ENCODE assay signal across 11 cellular contexts in the genomic region with DNA sequence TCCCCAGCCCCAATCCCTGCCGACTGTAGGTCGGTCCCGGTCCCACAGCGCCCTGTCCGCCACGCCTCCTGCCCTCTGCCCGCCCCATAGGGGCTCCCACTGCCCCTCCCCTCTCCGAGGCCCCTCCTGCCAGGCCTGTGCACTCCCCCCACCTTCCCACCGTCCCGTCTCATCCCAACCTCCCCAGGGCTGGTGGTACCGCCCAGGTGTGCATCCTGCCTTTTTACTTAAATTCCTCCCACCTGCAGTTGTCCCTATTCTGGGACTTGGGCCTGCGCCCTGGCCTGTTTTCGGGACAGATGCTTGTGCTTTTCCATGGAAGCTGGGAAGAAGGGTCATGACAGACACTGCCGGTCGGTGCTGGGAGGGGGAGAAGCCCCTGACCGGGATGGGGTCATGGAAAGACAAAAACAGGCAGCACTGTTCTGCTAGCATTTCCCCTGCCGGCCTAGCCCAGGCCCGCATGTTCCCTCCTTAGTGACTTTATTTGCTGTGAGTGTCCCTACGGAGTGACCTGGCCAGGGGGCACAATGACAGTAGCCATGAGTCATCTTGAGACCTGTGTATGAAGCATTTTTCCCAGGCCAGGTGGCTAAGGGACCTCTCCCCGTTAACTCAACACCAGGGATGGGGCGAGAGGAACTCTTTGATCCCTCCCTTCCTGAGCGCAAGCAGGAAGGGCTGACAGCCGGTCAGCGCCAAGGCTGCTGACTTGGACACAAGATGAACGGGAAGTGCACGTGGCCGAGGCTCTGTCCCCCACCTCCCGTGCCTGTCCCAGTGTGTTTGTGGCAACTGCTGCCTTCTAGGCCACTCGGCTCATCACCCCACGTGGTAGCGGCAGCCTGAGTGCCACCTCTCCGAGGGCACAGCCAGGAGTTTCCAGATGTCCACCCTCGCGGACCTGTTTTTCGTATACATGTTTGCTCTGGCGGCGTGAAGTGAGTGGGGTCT. TPM values are rescaled to one million over a fixed set of nuclear protein-coding genes. Genes with fewer than 3 reads are reported as not detected.
DNase-seq lines count a peak whose midpoint lies in the region; ATAC-seq and TF ChIP-seq lines count a peak whose summit lies in the region.
"Had no signal": no experiment of that assay in that cellular context is flagged by ENCODE, and none has a peak within 500 bp of the region (broad histone marks: within the 10 kb centered on the region; RNA-seq: fewer than 3 reads in every experiment).

No MANE protein-coding gene starts in this region.

- no peak for ATAC-seq in CD4-positive, CD25-positive, alpha-beta regulatory T cell (ENCODE audit: low read depth in 2 of 2)
- ATAC-seq in gastroesophageal sphincter (peak; percentile 44), GM21360 (IDR thresholded peaks at IDR 0.05; ENCODE audit: unreplicated experiment) (no peak), GM21528 (IDR thresholded peaks at IDR 0.05; ENCODE audit: low FRiP score, unreplicated experiment) (no peak), GM21390 (IDR thresholded peaks at IDR 0.05; ENCODE audit: unreplicated experiment) (no peak)
- peak in 1 of 2 donors; percentile 61 for ATAC-seq in natural killer cell treated with Interleukin-12 subunit alpha and Interleukin-12 subunit beta and Interleukin-15 and Interleukin-18, amount 100 ng/mL, for 72 hours

- H3K36me3 Mint-ChIP-seq in CD4-positive, CD25-positive, alpha-beta regulatory T cell = no peaks in the 10 kb centered on the region
- H3K36me3 Mint-ChIP-seq in natural killer cell treated with Interleukin-12 subunit alpha and Interleukin-12 subunit beta and Interleukin-15 and Interleukin-18, amount 100 ng/mL, for 72 hours = no peaks in the 10 kb centered on the region

- no peaks in the 10 kb centered on the region for H3K9me3 ChIP-seq in CD4-positive, CD25-positive, alpha-beta regulatory T cell (ENCODE audit: control insufficient read depth in 2 of 2, low read length in 2 of 2)
- H3K9me3 ChIP-seq in Loucy (ENCODE audit: insufficient read depth, low read depth, low read length) (no peaks in the 10 kb centered on the region), gastroesophageal sphincter (no peaks in the 10 kb centered on the region)

- H4K20me1 ChIP-seq in Loucy (ENCODE audit: insufficient read depth, low read length, poor library complexity, severe bottlenecking) = no peaks in the 10 kb centered on the region

- no peaks in the 10 kb centered on the region for H3F3A ChIP-seq in Loucy (ENCODE audit: low read depth)

- H3K9me2 ChIP-seq in Loucy (replicated peaks; ENCODE audit: low read depth, low read length) = no peaks in the 10 kb centered on the region

- no peaks in the 10 kb centered on the region for H3K36me3 ChIP-seq in CD4-positive, CD25-positive, alpha-beta regulatory T cell (ENCODE audit: control insufficient read depth, insufficient read depth, low read length)
- H3K36me3 ChIP-seq in Loucy (ENCODE audit: insufficient read depth, low read length) = no peaks in the 10 kb centered on the region
- H3K36me3 ChIP-seq in gastroesophageal sphincter = no peaks in the 10 kb centered on the region

- H3K27me3 Mint-ChIP-seq in CD4-positive, CD25-positive, alpha-beta regulatory T cell = peaks cover 78% of the 10 kb centered on the region
- H3K27me3 Mint-ChIP-seq in natural killer cell treated with Interleukin-12 subunit alpha and Interleukin-12 subunit beta and Interleukin-15 and Interleukin-18, amount 100 ng/mL, for 72 hours = peaks cover 14 to 40% of the 10 kb centered on the region in 2 donors

- TF ChIP-seq POLR2A in gastroesophageal sphincter (IDR thresholded peaks at IDR 0.05) = no peak

- H3K4me3 Mint-ChIP-seq in CD4-positive, CD25-positive, alpha-beta regulatory T cell = peak overlapping the region in 3 of 4 donors; percentile 47 to 66 (median 58)
- peak overlapping the region; percentile 56 for H3K4me3 Mint-ChIP-seq in natural killer cell treated with Interleukin-12 subunit alpha and Interleukin-12 subunit beta and Interleukin-15 and Interleukin-18, amount 100 ng/mL, for 72 hours

- TF ChIP-seq CTCF in Loucy (conservative IDR thresholded peaks at IDR 0.05; ENCODE audit: low read length) = no peak
- TF ChIP-seq CTCF in gastroesophageal sphincter (IDR thresholded peaks at IDR 0.05) = peak in 1 of 4 experiments; percentile 13

- TF ChIP-seq EP300 in gastroesophageal sphincter (IDR thresholded peaks at IDR 0.05) = no peak

- H3K4me1 ChIP-seq in CD4-positive, CD25-positive, alpha-beta regulatory T cell (ENCODE audit: control insufficient read depth, insufficient read depth, low read length, poor library complexity, severe bottlenecking) = peaks cover 22% of the 10 kb centered on the region
- H3K4me1 ChIP-seq in Loucy (ENCODE audit: insufficient read depth, low read length, poor library complexity, severe bottlenecking) (no peaks in the 10 kb centered on the region), gastroesophageal sphincter (peaks cover 0 to 35% (median 5%) of the 10 kb centered on the region in 3 donors)

- H3K4me3 ChIP-seq in CD4-positive, CD25-positive, alpha-beta regulatory T cell (ENCODE audit: low read depth, low read length) = no peak overlapping the region
- H3K4me3 ChIP-seq in Loucy (ENCODE audit: low read length, poor library complexity, severe bottlenecking) = peak overlapping the region; percentile 72
- H3K4me3 ChIP-seq in gastroesophageal sphincter = peak overlapping the region in 1 of 2 donors; percentile 47

- 0 to 15% methylated on average over 4 of the region's 37 CpGs for whole genome bisulfite sequencing in gastroesophageal sphincter (ENCODE audit: low coverage in 1 of 2), 2 donors

- H3K27ac Mint-ChIP-seq in CD4-positive, CD25-positive, alpha-beta regulatory T cell = no peak overlapping the region
- H3K27ac Mint-ChIP-seq in natural killer cell treated with Interleukin-12 subunit alpha and Interleukin-12 subunit beta and Interleukin-15 and Interleukin-18, amount 100 ng/mL, for 72 hours = no peak overlapping the region

- H3K9me3 Mint-ChIP-seq in CD4-positive, CD25-positive, alpha-beta regulatory T cell = peaks cover 0 to 2% (median 0%) of the 10 kb centered on the region in 7 donors
- H3K9me3 Mint-ChIP-seq in natural killer cell treated with Interleukin-12 subunit alpha and Interleukin-12 subunit beta and Interleukin-15 and Interleukin-18, amount 100 ng/mL, for 72 hours = no peaks in the 10 kb centered on the region

- no peak overlapping the region for H3K27ac ChIP-seq in CD4-positive, CD25-positive, alpha-beta regulatory T cell (ENCODE audit: insufficient read depth, low read length, poor library complexity, severe bottlenecking)
- H3K27ac ChIP-seq in gastroesophageal sphincter = peak overlapping the region in 1 of 4 donors; percentile 55

- peak overlapping the region; percentile 82 for H3K9ac ChIP-seq in Loucy (ENCODE audit: low read depth, low read length, poor library complexity, severe bottlenecking)

- H3K4me1 Mint-ChIP-seq in CD4-positive, CD25-positive, alpha-beta regulatory T cell = peaks cover 0 to 25% (median 8%) of the 10 kb centered on the region in 4 donors
- peaks cover 0 to 15% of the 10 kb centered on the region in 2 donors for H3K4me1 Mint-ChIP-seq in natural killer cell treated with Interleukin-12 subunit alpha and Interleukin-12 subunit beta and Interleukin-15 and Interleukin-18, amount 100 ng/mL, for 72 hours (ENCODE audit: low read depth in 2 of 2)

- H3K27me3 ChIP-seq in CD4-positive, CD25-positive, alpha-beta regulatory T cell (ENCODE audit: control insufficient read depth, insufficient read depth, low read length) = peaks cover 8% of the 10 kb centered on the region
- no peaks in the 10 kb centered on the region for H3K27me3 ChIP-seq in Loucy (ENCODE audit: insufficient read depth, low read length, poor library complexity, severe bottlenecking)
- peaks cover 100% of the 10 kb centered on the region for H3K27me3 ChIP-seq in gastroesophageal sphincter

- peaks cover 23% of the 10 kb centered on the region; the same call in 1 of the 2 replicates for H3K79me2 ChIP-seq in Loucy (ENCODE audit: insufficient read depth, low read length)

- no peak for DNase-seq in CD4-positive, CD25-positive, alpha-beta regulatory T cell
- no peak for DNase-seq in natural killer cell treated with Interleukin-12 subunit alpha and Interleukin-12 subunit beta and Interleukin-15 and Interleukin-18, amount 100 ng/mL, for 72 hours (ENCODE audit: low spot score)
- DNase-seq in AG08396 (ENCODE audit: low spot score) = no peak
- DNase-seq: NCI-H345 had no signal

- H2AFZ ChIP-seq in Loucy (ENCODE audit: low read length) = peak overlapping the region; percentile 48; the same call in 1 of the 2 replicates

- H3K4me2 ChIP-seq in Loucy (ENCODE audit: low read depth, low read length, poor library complexity, severe bottlenecking) = peak overlapping the region; percentile 49

RNA-seq across cellular contexts. Expression of a gene that starts 7.1 kb away (rescaled TPM):
- total RNA-seq in CD4-positive, CD25-positive, alpha-beta regulatory T cell = not detected
- not detected for polyA plus RNA-seq in CD4-positive, CD25-positive, alpha-beta regulatory T cell
- 1 to 10 TPM in 2 of 4 donors, under 1 TPM in 2; 0.31 to 2.7 (median 1.2) TPM for total RNA-seq in gastroesophageal sphincter
- 1 to 10 TPM; 1.1 to 2.9 TPM for total RNA-seq in natural killer cell treated with Interleukin-12 subunit alpha and Interleukin-12 subunit beta and Interleukin-15 and Interleukin-18, amount 100 ng/mL, for 72 hours
- total RNA-seq: epithelial cell of proximal tubule, mononuclear cell had no signal

RNA-seq across cellular contexts. Expression of a gene that starts 44.4 kb away (rescaled TPM):
- total RNA-seq in CD4-positive, CD25-positive, alpha-beta regulatory T cell = 6.4 TPM
- not detected for polyA plus RNA-seq in CD4-positive, CD25-positive, alpha-beta regulatory T cell
- total RNA-seq in gastroesophageal sphincter = 10 to 100 TPM in 1 of 4 donors, 1 to 10 TPM in 3; 2.0 to 12.5 (median 5.6) TPM
- total RNA-seq in natural killer cell treated with Interleukin-12 subunit alpha and Interleukin-12 subunit beta and Interleukin-15 and Interleukin-18, amount 100 ng/mL, for 72 hours = not detected

RNA-seq across cellular contexts. Expression of a gene that starts 53.4 kb away (rescaled TPM):
- total RNA-seq in CD4-positive, CD25-positive, alpha-beta regulatory T cell = 5.2 TPM
- polyA plus RNA-seq in CD4-positive, CD25-positive, alpha-beta regulatory T cell = not detected
- 10 to 100 TPM; 21.9 to 51.1 (median 26.4) TPM for total RNA-seq in gastroesophageal sphincter
- total RNA-seq in natural killer cell treated with Interleukin-12 subunit alpha and Interleukin-12 subunit beta and Interleukin-15 and Interleukin-18, amount 100 ng/mL, for 72 hours = not detected
